In the genomic region with DNA sequence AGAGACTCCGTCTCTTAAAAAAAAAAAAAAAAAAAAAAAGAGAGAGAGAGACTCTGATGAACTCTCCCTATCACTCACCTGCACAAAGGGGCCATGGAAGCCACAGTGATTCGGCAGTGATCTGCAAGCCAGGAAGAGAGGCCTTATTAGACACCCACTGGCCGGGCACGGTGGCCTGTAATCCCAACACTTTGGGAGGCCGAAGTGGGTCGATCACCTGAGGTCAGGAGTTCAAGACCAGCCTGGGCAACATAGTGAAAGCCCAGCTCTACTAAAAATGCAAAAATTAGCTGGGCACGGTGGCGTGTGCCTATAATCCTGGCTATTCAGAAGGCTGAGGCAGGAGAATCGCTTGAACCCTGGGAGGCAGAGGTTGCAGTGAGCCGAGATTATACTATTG, we compare ENCODE assay signal across 38 cellular contexts.
"Had no signal": no experiment of that assay in that cellular context is flagged by ENCODE, and none has a peak within 500 bp of the region (broad histone marks: within the 10 kb centered on the region; RNA-seq: fewer than 3 reads in every experiment).

No MANE protein-coding gene starts in this region.

- H3K4me1 ChIP-seq: adrenal gland, ascending aorta, body of pancreas, breast epithelium had no signal

- H3K27ac Mint-ChIP-seq: activated naive CD4-positive, alpha-beta T cell treated with anti-CD3 and anti-CD28 coated beads for 36 hours; activated naive CD4-positive, alpha-beta T cell treated with anti-CD3 and anti-CD28 coated beads, Interleukin-2, amount 10 ng/mL, durations not matched to agents 7 days and 5 days; activated naive CD4-positive, alpha-beta T cell treated with anti-CD3 and anti-CD28 coated beads, Interleukin-2, amount 50 U/mL, for 24 hours; activated naive CD4-positive, alpha-beta T cell treated with anti-CD3 and anti-CD28 coated beads, Interleukin-2, amount 50 U/mL, for 72 hours; activated naive CD8-positive, alpha-beta T cell; activated naive CD8-positive, alpha-beta T cell treated with anti-CD3 and anti-CD28 coated beads for 36 hours; activated naive CD8-positive, alpha-beta T cell treated with anti-CD3 and anti-CD28 coated beads, Interleukin-2, amount 10 ng/mL, durations not matched to agents 7 days and 5 days; activated naive CD8-positive, alpha-beta T cell treated with anti-CD3 and anti-CD28 coated beads, Interleukin-2, amount 50 U/mL, for 24 hours; activated T-cell treated with anti-CD3 and anti-CD28 coated beads, Interleukin-2, amount 50 U/mL, for 24 hours; activated T-cell treated with anti-CD3 and anti-CD28 coated beads, Interleukin-2, amount 50 U/mL, for 72 hours; activated T-helper 1 cell treated with anti-CD3 and anti-CD28 coated beads, Interleukin-12 subunit alpha, Interleukin-12 subunit beta, Interleukin-2, Interleukin-4 antibody, amounts not matched to agents 30 ng/mL and 10 ng/mL and 1 ng/mL, durations not matched to agents 14 hours and 24 hours and 36 hours; activated T-helper 17 cell treated with anti-CD3 and anti-CD28 coated beads, Interleukin-2, amount 50 U/mL, for 72 hours; activated T-helper 2 cell treated with anti-CD3 and anti-CD28 coated beads, Interferon-gamma antibody, Interleukin-2, Interleukin-4, amounts not matched to agents 10 μg/mL and 5 μg/mL and 100 μg/mL, durations not matched to agents 14 hours and 24 hours and 36 hours had no signal

- H3K9me3 Mint-ChIP-seq: activated naive CD4-positive, alpha-beta T cell treated with anti-CD3 and anti-CD28 coated beads for 36 hours; activated naive CD4-positive, alpha-beta T cell treated with anti-CD3 and anti-CD28 coated beads, Interleukin-2, amount 10 ng/mL, durations not matched to agents 7 days and 5 days; activated naive CD4-positive, alpha-beta T cell treated with anti-CD3 and anti-CD28 coated beads, Interleukin-2, amount 50 U/mL, for 24 hours; activated naive CD4-positive, alpha-beta T cell treated with anti-CD3 and anti-CD28 coated beads, Interleukin-2, amount 50 U/mL, for 72 hours; activated naive CD8-positive, alpha-beta T cell treated with anti-CD3 and anti-CD28 coated beads for 36 hours; activated naive CD8-positive, alpha-beta T cell treated with anti-CD3 and anti-CD28 coated beads, Interleukin-2, amount 10 ng/mL, durations not matched to agents 7 days and 5 days; activated naive CD8-positive, alpha-beta T cell treated with anti-CD3 and anti-CD28 coated beads, Interleukin-2, amount 50 U/mL, for 24 hours; activated T-cell treated with anti-CD3 and anti-CD28 coated beads, Interleukin-2, amount 50 U/mL, for 24 hours; activated T-cell treated with anti-CD3 and anti-CD28 coated beads, Interleukin-2, amount 50 U/mL, for 4 hours; activated T-cell treated with anti-CD3 and anti-CD28 coated beads, Interleukin-2, amount 50 U/mL, for 72 hours; activated T-helper 1 cell treated with anti-CD3 and anti-CD28 coated beads, Interleukin-12 subunit alpha, Interleukin-12 subunit beta, Interleukin-2, Interleukin-4 antibody, amounts not matched to agents 30 ng/mL and 10 ng/mL and 1 ng/mL, durations not matched to agents 14 hours and 24 hours and 36 hours; activated T-helper 17 cell treated with anti-CD3 and anti-CD28 coated beads, Interleukin-2, amount 50 U/mL, for 72 hours; activated T-helper 2 cell treated with anti-CD3 and anti-CD28 coated beads, Interferon-gamma antibody, Interleukin-2, Interleukin-4, amounts not matched to agents 10 μg/mL and 5 μg/mL and 100 μg/mL, durations not matched to agents 14 hours and 24 hours and 36 hours; central memory CD8-positive, alpha-beta T cell had no signal

- DNase-seq: activated effector memory CD4-positive, alpha-beta T cell treated with anti-CD3 and anti-CD28 coated beads, Interleukin-2, amount 50 U/mL, for 16 hours; activated effector memory CD4-positive, alpha-beta T cell treated with Interleukin-2 at 50 U/mL for 16 hours; activated gamma-delta T cell; activated gamma-delta T cell treated with Interleukin-2 at 50 U/mL for 16 hours; activated naive CD4-positive, alpha-beta T cell; activated naive CD4-positive, alpha-beta T cell treated with anti-CD3 and anti-CD28 coated beads for 36 hours; activated naive CD4-positive, alpha-beta T cell treated with anti-CD3 and anti-CD28 coated beads, Interleukin-2, amount 10 ng/mL, durations not matched to agents 7 days and 5 days; activated naive CD4-positive, alpha-beta T cell treated with anti-CD3 and anti-CD28 coated beads, Interleukin-2, amount 50 U/mL, for 16 hours; activated naive CD4-positive, alpha-beta T cell treated with Interleukin-2 at 50 U/mL for 16 hours; activated naive CD8-positive, alpha-beta T cell treated with anti-CD3 and anti-CD28 coated beads for 36 hours; activated naive CD8-positive, alpha-beta T cell treated with anti-CD3 and anti-CD28 coated beads, Interleukin-2, amount 10 ng/mL, durations not matched to agents 7 days and 5 days; activated naive CD8-positive, alpha-beta T cell treated with anti-CD3 and anti-CD28 coated beads, Interleukin-2, amount 50 U/mL, for 24 hours; activated T-cell treated with anti-CD3 and anti-CD28 coated beads, Interleukin-2, amount 50 U/mL, for 1 hour; activated T-cell treated with anti-CD3 and anti-CD28 coated beads, Interleukin-2, amount 50 U/mL, for 24 hours; activated T-cell treated with anti-CD3 and anti-CD28 coated beads, Interleukin-2, amount 50 U/mL, for 4 hours; activated T-cell treated with anti-CD3 and anti-CD28 coated beads, Interleukin-2, amount 50 U/mL, for 48 hours; activated T-cell treated with anti-CD3 and anti-CD28 coated beads, Interleukin-2, amount 50 U/mL, for 72 hours; adrenal gland; amniotic stem cell; amygdala; anterior cingulate cortex; aorta; body of pancreas; brain microvascular endothelial cell; caudate nucleus; central memory CD4-positive, alpha-beta T cell; cerebellar nuclear complex had no signal

- H3K36me3 ChIP-seq: adrenal gland, ascending aorta, brain microvascular endothelial cell, breast epithelium, cardiac muscle cell had no signal

- H3K36me3 Mint-ChIP-seq: activated naive CD4-positive, alpha-beta T cell treated with anti-CD3 and anti-CD28 coated beads, Interleukin-2, amount 10 ng/mL, durations not matched to agents 7 days and 5 days; activated naive CD4-positive, alpha-beta T cell treated with anti-CD3 and anti-CD28 coated beads, Interleukin-2, amount 50 U/mL, for 24 hours; activated naive CD4-positive, alpha-beta T cell treated with anti-CD3 and anti-CD28 coated beads, Interleukin-2, amount 50 U/mL, for 72 hours; activated naive CD8-positive, alpha-beta T cell; activated naive CD8-positive, alpha-beta T cell treated with anti-CD3 and anti-CD28 coated beads for 36 hours; activated naive CD8-positive, alpha-beta T cell treated with anti-CD3 and anti-CD28 coated beads, Interleukin-2, amount 10 ng/mL, durations not matched to agents 7 days and 5 days; brain had no signal

- H3K27me3 ChIP-seq: ascending aorta, body of pancreas, brain microvascular endothelial cell, breast epithelium, cardiac muscle cell had no signal

- H3K9me3 ChIP-seq: adrenal gland, ascending aorta, body of pancreas, breast epithelium had no signal

- H3K4me3 ChIP-seq: adrenal gland, ascending aorta, body of pancreas, breast epithelium, cardiac muscle cell had no signal

- H3K4me3 Mint-ChIP-seq: activated naive CD4-positive, alpha-beta T cell treated with anti-CD3 and anti-CD28 coated beads for 36 hours; activated naive CD4-positive, alpha-beta T cell treated with anti-CD3 and anti-CD28 coated beads, Interleukin-2, amount 10 ng/mL, durations not matched to agents 7 days and 5 days; activated naive CD4-positive, alpha-beta T cell treated with anti-CD3 and anti-CD28 coated beads, Interleukin-2, amount 50 U/mL, for 24 hours; activated naive CD8-positive, alpha-beta T cell; activated naive CD8-positive, alpha-beta T cell treated with anti-CD3 and anti-CD28 coated beads for 36 hours; activated naive CD8-positive, alpha-beta T cell treated with anti-CD3 and anti-CD28 coated beads, Interleukin-2, amount 10 ng/mL, durations not matched to agents 7 days and 5 days; activated naive CD8-positive, alpha-beta T cell treated with anti-CD3 and anti-CD28 coated beads, Interleukin-2, amount 50 U/mL, for 24 hours; activated T-cell treated with anti-CD3 and anti-CD28 coated beads, Interleukin-2, amount 50 U/mL, for 24 hours; activated T-cell treated with anti-CD3 and anti-CD28 coated beads, Interleukin-2, amount 50 U/mL, for 4 hours; activated T-cell treated with anti-CD3 and anti-CD28 coated beads, Interleukin-2, amount 50 U/mL, for 72 hours; activated T-helper 1 cell treated with anti-CD3 and anti-CD28 coated beads, Interleukin-12 subunit alpha, Interleukin-12 subunit beta, Interleukin-2, Interleukin-4 antibody, amounts not matched to agents 30 ng/mL and 10 ng/mL and 1 ng/mL, durations not matched to agents 14 hours and 24 hours and 36 hours; activated T-helper 17 cell treated with anti-CD3 and anti-CD28 coated beads, Interleukin-2, amount 50 U/mL, for 72 hours; brain; central memory CD8-positive, alpha-beta T cell had no signal

- H3K4me1 Mint-ChIP-seq: activated naive CD4-positive, alpha-beta T cell treated with anti-CD3 and anti-CD28 coated beads, Interleukin-2, amount 10 ng/mL, durations not matched to agents 7 days and 5 days; activated naive CD4-positive, alpha-beta T cell treated with anti-CD3 and anti-CD28 coated beads, Interleukin-2, amount 50 U/mL, for 24 hours; activated naive CD8-positive, alpha-beta T cell treated with anti-CD3 and anti-CD28 coated beads for 36 hours; activated naive CD8-positive, alpha-beta T cell treated with anti-CD3 and anti-CD28 coated beads, Interleukin-2, amount 10 ng/mL, durations not matched to agents 7 days and 5 days; activated naive CD8-positive, alpha-beta T cell treated with anti-CD3 and anti-CD28 coated beads, Interleukin-2, amount 50 U/mL, for 24 hours; activated T-helper 17 cell treated with anti-CD3 and anti-CD28 coated beads, Interleukin-2, amount 50 U/mL, for 72 hours; central memory CD8-positive, alpha-beta T cell had no signal

- ATAC-seq: activated naive CD4-positive, alpha-beta T cell treated with anti-CD3 and anti-CD28 coated beads, Interleukin-2, amount 50 U/mL, for 72 hours; activated naive CD8-positive, alpha-beta T cell treated with anti-CD3 and anti-CD28 coated beads, Interleukin-2, amount 50 U/mL, for 24 hours; activated T-cell treated with anti-CD3 and anti-CD28 coated beads, Interleukin-2, amount 50 U/mL, for 4 hours; activated T-cell treated with anti-CD3 and anti-CD28 coated beads, Interleukin-2, amount 50 U/mL, for 72 hours; activated T-helper 17 cell treated with anti-CD3 and anti-CD28 coated beads, Interleukin-2, amount 50 U/mL, for 72 hours; body of pancreas had no signal

- H3K27ac ChIP-seq: adrenal gland, ascending aorta, body of pancreas, brain microvascular endothelial cell, breast epithelium, cardiac muscle cell had no signal
